Comparison of ENCODE assay signal across 8 cellular contexts in genomic region chr16:29862383-29862883, GRCh38. TPM values are rescaled to one million over a fixed set of nuclear protein-coding genes. Genes with fewer than 3 reads are reported as not detected.
DNase-seq lines count a peak whose midpoint lies in the region; ATAC-seq and TF ChIP-seq lines count a peak whose summit lies in the region.

No MANE protein-coding gene starts in this region.

- ATAC-seq in GM18520 (IDR thresholded peaks at IDR 0.05; ENCODE audit: unreplicated experiment) (peak; percentile 6), naive B cell (ENCODE audit: low read depth in 2 of 2) (no peak)

- POLR2A ChIA-PET in RWPE1 (lab: Yijun Ruan, JAX; ENCODE audit: low non-redundant PET) = no interaction called here

- H3K27ac ChIP-seq in RWPE1 (peak overlapping the region; percentile 85), epithelial cell of prostate (peak overlapping the region; percentile 76)

- peak overlapping the region; percentile 85 to 99 (median 94) for H3K4me3 Mint-ChIP-seq in naive B cell

- no peak for DNase-seq in AG09309 (ENCODE audit: low read depth)
- peak; percentile 13 for DNase-seq in RWPE1 (ENCODE audit: low spot score)
- DNase-seq in epithelial cell of prostate (ENCODE audit: low read depth, low spot score) = no peak
- no peak for DNase-seq in naive B cell
- DNase-seq in occipital lobe (lab: John Stamatoyannopoulos, UW) = no peak
- DNase-seq in activated CD4-positive, CD25-positive, alpha-beta regulatory T cell (lab: John Stamatoyannopoulos, UW) = no peak
- no peak for DNase-seq in activated gamma-delta T cell treated with Interleukin-2 at 50 U/mL for 16 hours

- H3K27me3 Mint-ChIP-seq in naive B cell = peaks cover 0 to 14% (median under 1%) of the 10 kb centered on the region in 3 donors

- H3K4me3 ChIP-seq in AG09309 (ENCODE audit: control insufficient read depth, low read depth, low read length) = peak overlapping the region; percentile 79

- peaks cover 5 to 25% of the 10 kb centered on the region in 2 donors for H3K36me3 Mint-ChIP-seq in naive B cell

- CTCF ChIA-PET in RWPE1 (lab: Yijun Ruan, JAX) = interaction anchor here (0.8 to 2.4 kb wide), 2 partner anchors 14 to 131 kb away, joined by 3 to 9 read pairs; no protein-coding TSS in a partner anchor

- H3K27ac Mint-ChIP-seq in naive B cell = peak overlapping the region; percentile 87 to 100 (median 94)

- H3K4me1 Mint-ChIP-seq in naive B cell = peaks cover 15 to 32% (median 26%) of the 10 kb centered on the region in 3 donors

- TF ChIP-seq CTCF in AG09309 (IDR thresholded peaks at IDR 0.05; ENCODE audit: control insufficient read depth, insufficient read depth, low read depth, low read length, missing control alignments) (peak; percentile 33), RWPE1 (conservative IDR thresholded peaks at IDR 0.05; ENCODE audit: low read depth) (no peak)

- no peaks in the 10 kb centered on the region for H3K9me3 Mint-ChIP-seq in naive B cell

RNA-seq across cellular contexts. Expression of gene CDIPT, which starts 0.6 kb away (rescaled TPM):
- 10 to 100 TPM; 58.1 to 79.1 (median 66.3) TPM for polyA plus RNA-seq in naive B cell (ENCODE audit: low read depth in 6 of 6)
- total RNA-seq in occipital lobe = 47.1 TPM

RNA-seq across cellular contexts. Expression of gene SEZ6L2, which starts 36.9 kb away (rescaled TPM):
- not detected for polyA plus RNA-seq in naive B cell (ENCODE audit: low read depth in 6 of 6)
- 32.1 TPM for total RNA-seq in occipital lobe

RNA-seq across cellular contexts. Expression of gene ASPHD1, which starts 37.9 kb away (rescaled TPM):
- polyA plus RNA-seq in naive B cell (ENCODE audit: low read depth in 6 of 6) = not detected
- 17.2 TPM for total RNA-seq in occipital lobe

RNA-seq across cellular contexts. Expression of gene MVP, which starts 42.2 kb away (rescaled TPM):
- polyA plus RNA-seq in naive B cell (ENCODE audit: low read depth in 6 of 6) = 10 to 100 TPM; 39.7 to 61.4 (median 43.9) TPM
- total RNA-seq in occipital lobe = 6.1 TPM

RNA-seq across cellular contexts. Expression of gene PAGR1, which starts 46.5 kb away (rescaled TPM):
- 10 to 100 TPM; 35.5 to 51.5 (median 46.9) TPM for polyA plus RNA-seq in naive B cell (ENCODE audit: low read depth in 6 of 6)
- 10.8 TPM for total RNA-seq in occipital lobe
